ENCODE assay signal across 11 cellular contexts in genomic region chr20:19975901-19976300, GRCh38. TPM values are rescaled to one million over a fixed set of nuclear protein-coding genes. Genes with fewer than 3 reads are reported as not detected.
DNase-seq lines count a peak whose midpoint lies in the region; ATAC-seq, FAIRE-seq and TF ChIP-seq lines count a peak whose summit lies in the region.
"Had no signal": no experiment of that assay in that cellular context is flagged by ENCODE, and none has a peak within 500 bp of the region (broad histone marks: within the 10 kb centered on the region; RNA-seq: fewer than 3 reads in every experiment).

No MANE protein-coding gene starts in this region.

- no peaks in the 10 kb centered on the region for H3K9me2 ChIP-seq in hepatocyte (replicated peaks; ENCODE audit: insufficient read depth)

- WGBS in hepatocyte (ENCODE audit: low lambda C conversion rate, missing lambda C conversion rate) = 63% methylated on average over 9 of the region's 9 CpGs

- H3K27ac ChIP-seq in astrocyte (ENCODE audit: low read depth, low read length) = peak overlapping the region; percentile 96
- H3K27ac ChIP-seq in hepatocyte = peak overlapping the region; percentile 89
- peak overlapping the region; percentile 96 for H3K27ac ChIP-seq in subcutaneous abdominal adipose tissue (ENCODE audit: low read depth, low read length)
- H3K27ac ChIP-seq: HL-60 had no signal

- H2AFZ ChIP-seq in astrocyte (ENCODE audit: low read depth, low read length) (no peak overlapping the region), hepatocyte (no peak overlapping the region)

- H3K9ac ChIP-seq in astrocyte (ENCODE audit: low read length) (peak overlapping the region; percentile 97), subcutaneous abdominal adipose tissue (ENCODE audit: low read length in 5 of 5) (peak overlapping the region in 4 of 5 donors; percentile 44 to 60 (median 48))

- H4K20me1 ChIP-seq in astrocyte (ENCODE audit: insufficient read depth, low read length) (peaks cover 29% of the 10 kb centered on the region), hepatocyte (ENCODE audit: insufficient read depth, poor library complexity, severe bottlenecking) (no peaks in the 10 kb centered on the region)

- no peaks in the 10 kb centered on the region for H3K27me3 Mint-ChIP-seq in astrocyte (ENCODE audit: low read depth, unreplicated experiment)
- no peaks in the 10 kb centered on the region for H3K27me3 Mint-ChIP-seq in stimulated activated memory B cell treated with anti-CD40 and anti-IgM and Interleukin-4, amounts not matched to agents 10 μg/mL and 1 μg/mL and 100 μg/mL, for 72 hours

- no peaks in the 10 kb centered on the region for H3K36me3 ChIP-seq in astrocyte (ENCODE audit: insufficient read depth, low read length)
- no peaks in the 10 kb centered on the region for H3K36me3 ChIP-seq in hepatocyte (replicated peaks; ENCODE audit: insufficient read depth, low read depth)
- H3K36me3 ChIP-seq in subcutaneous abdominal adipose tissue (ENCODE audit: control insufficient read depth in 5 of 5, insufficient read depth in 5 of 5, low read length in 5 of 5) = peaks cover 0 to 42% (median 22%) of the 10 kb centered on the region in 5 donors

- CTCF ChIA-PET in HEK293T (lab: Yijun Ruan, JAX) = no interaction called here

- ATAC-seq in stimulated activated memory B cell treated with anti-CD40 and anti-IgM and Interleukin-4, amounts not matched to agents 10 μg/mL and 1 μg/mL and 100 μg/mL, for 72 hours = no peak

- peaks cover 69% of the 10 kb centered on the region for H3K4me1 Mint-ChIP-seq in astrocyte (ENCODE audit: low read depth, unreplicated experiment)
- H3K4me1 Mint-ChIP-seq in stimulated activated memory B cell treated with anti-CD40 and anti-IgM and Interleukin-4, amounts not matched to agents 10 μg/mL and 1 μg/mL and 100 μg/mL, for 72 hours = no peaks in the 10 kb centered on the region

- peak overlapping the region; percentile 95 for H3K27ac Mint-ChIP-seq in astrocyte (ENCODE audit: unreplicated experiment)
- no peak overlapping the region for H3K27ac Mint-ChIP-seq in stimulated activated memory B cell treated with anti-CD40 and anti-IgM and Interleukin-4, amounts not matched to agents 10 μg/mL and 1 μg/mL and 100 μg/mL, for 72 hours
- H3K27ac Mint-ChIP-seq: T-helper 1 cell treated with Interleukin-12 subunit alpha and Interleukin-12 subunit beta and Interleukin-4 antibody, amounts not matched to agents 30 μg/mL and 1 μg/mL, for 36 hours had no signal

- FAIRE-seq in astrocyte (lab: Jason Lieb, UNC) = no peak
- FAIRE-seq: small intestine had no signal

- H3K79me2 ChIP-seq in astrocyte (ENCODE audit: insufficient read depth, low read length) (peaks cover 58% of the 10 kb centered on the region), hepatocyte (peaks cover 55% of the 10 kb centered on the region)

- H3K4me1 ChIP-seq in astrocyte (ENCODE audit: insufficient read depth, low read length) = peaks cover 39% of the 10 kb centered on the region
- H3K4me1 ChIP-seq in hepatocyte (ENCODE audit: insufficient read depth) = peaks cover 37% of the 10 kb centered on the region
- H3K4me1 ChIP-seq in subcutaneous abdominal adipose tissue (ENCODE audit: control insufficient read depth in 5 of 5, insufficient read depth in 5 of 5, low read length in 5 of 5) = peaks cover 11 to 67% (median 58%) of the 10 kb centered on the region in 5 donors

- H3K4me3 ChIP-seq in astrocyte (ENCODE audit: insufficient read depth, low read depth, low read length) (peak overlapping the region; percentile 94), hepatocyte (peak overlapping the region; percentile 7), subcutaneous abdominal adipose tissue (ENCODE audit: low read depth in 1 of 5, low read length in 5 of 5) (peak overlapping the region; percentile 63 to 90 (median 72))

- peaks cover 14% of the 10 kb centered on the region for H3K36me3 Mint-ChIP-seq in astrocyte (ENCODE audit: low read depth, unreplicated experiment)
- H3K36me3 Mint-ChIP-seq in stimulated activated memory B cell treated with anti-CD40 and anti-IgM and Interleukin-4, amounts not matched to agents 10 μg/mL and 1 μg/mL and 100 μg/mL, for 72 hours = peaks cover 5% of the 10 kb centered on the region

- H3K4me3 Mint-ChIP-seq in astrocyte (ENCODE audit: unreplicated experiment) = peak overlapping the region; percentile 85
- H3K4me3 Mint-ChIP-seq in stimulated activated memory B cell treated with anti-CD40 and anti-IgM and Interleukin-4, amounts not matched to agents 10 μg/mL and 1 μg/mL and 100 μg/mL, for 72 hours = no peak overlapping the region
- H3K4me3 Mint-ChIP-seq: T-helper 1 cell treated with Interleukin-12 subunit alpha and Interleukin-12 subunit beta and Interleukin-4 antibody, amounts not matched to agents 30 μg/mL and 1 μg/mL, for 36 hours had no signal

- no peak for TF ChIP-seq CTCF in astrocyte (IDR thresholded peaks at IDR 0.05; ENCODE audit: insufficient read depth, low read depth, low read length)
- no peak for TF ChIP-seq CTCF in hepatocyte (IDR thresholded peaks at IDR 0.05; ENCODE audit: poor library complexity)

- DNase-seq in H4 (ENCODE audit: low spot score) (peak; percentile 29), astrocyte (ENCODE audit: low read depth) (peak; percentile 36), hepatocyte (ENCODE audit: low spot score) (no peak), D341Med (ENCODE audit: low spot score) (no peak), HUDEP-2 (lab: John Stamatoyannopoulos, UW; ENCODE audit: unreplicated experiment in 76 of 76) (no peak), HEK293T (ENCODE audit: extremely low spot score) (no peak)
- DNase-seq: small intestine had no signal

- H3K9me3 ChIP-seq in astrocyte (ENCODE audit: insufficient read depth, low read depth, low read length) = no peaks in the 10 kb centered on the region
- no peaks in the 10 kb centered on the region for H3K9me3 ChIP-seq in hepatocyte (ENCODE audit: low read depth)
- no peaks in the 10 kb centered on the region for H3K9me3 ChIP-seq in subcutaneous abdominal adipose tissue (ENCODE audit: control insufficient read depth in 5 of 5, low read length in 5 of 5)

- no peaks in the 10 kb centered on the region for H3K27me3 ChIP-seq in astrocyte (ENCODE audit: insufficient read depth, low read length)
- H3K27me3 ChIP-seq in hepatocyte = no peaks in the 10 kb centered on the region
- H3K27me3 ChIP-seq in subcutaneous abdominal adipose tissue (ENCODE audit: control insufficient read depth in 5 of 5, insufficient read depth in 4 of 5, low read length in 5 of 5) = no peaks in the 10 kb centered on the region

- POLR2A ChIA-PET in HEK293T (lab: Yijun Ruan, JAX) = no interaction called here

- H3K4me2 ChIP-seq in astrocyte (ENCODE audit: low read length) (peak overlapping the region; percentile 89), hepatocyte (peak overlapping the region; percentile 78)

- peaks cover 3% of the 10 kb centered on the region for H3K9me3 Mint-ChIP-seq in astrocyte (ENCODE audit: unreplicated experiment)
- no peaks in the 10 kb centered on the region for H3K9me3 Mint-ChIP-seq in stimulated activated memory B cell treated with anti-CD40 and anti-IgM and Interleukin-4, amounts not matched to agents 10 μg/mL and 1 μg/mL and 100 μg/mL, for 72 hours
- H3K9me3 Mint-ChIP-seq: T-helper 1 cell treated with Interleukin-12 subunit alpha and Interleukin-12 subunit beta and Interleukin-4 antibody, amounts not matched to agents 30 μg/mL and 1 μg/mL, for 36 hours had no signal

TF ChIP-seq in HEK293T, 16 proteins besides CTCF, POLR2A, EP300 and RAD21:
- no peak for TF ChIP-seq L3MBTL2 (conservative IDR thresholded peaks at IDR 0.05)
- TF ChIP-seq PKNOX1 (IDR thresholded peaks at IDR 0.05) = no peak
- TF ChIP-seq ARNT (IDR thresholded peaks at IDR 0.05) = no peak
- no peak for TF ChIP-seq SUZ12 (IDR thresholded peaks at IDR 0.05)

RNA-seq across cellular contexts. Expression of gene NAA20, which starts 41.3 kb away (rescaled TPM):
- 63.2 and 83.4 TPM in 2 replicates for total RNA-seq in H4 (2014; rRNA removed; shearing (Covaris generic))
- total RNA-seq in astrocyte (61.5 and 73.0 TPM in 2 replicates), hepatocyte (53.6 and 66.1 TPM in 2 replicates)
- 108 and 126 TPM in 2 replicates for polyA plus RNA-seq in hepatocyte

Comparison
In these comparisons a context has a peak if more than half of its experiments do, and no peak if none do; other contexts are left out.
1. DNase-seq: peak in H4 (single experiment) and astrocyte (single experiment); none in hepatocyte (single experiment), D341Med (single experiment), HUDEP-2 (0 of 76) and HEK293T (single experiment).
2. H3K4me3 ChIP-seq: peak in every context shown above with its lines; median percentile 94 in astrocyte; 72 in subcutaneous abdominal adipose tissue; 7 in hepatocyte.
3. Peak in every context shown above with its lines, with median percentiles within 50 percentile points of each other: H3K27ac ChIP-seq.